Comparison of ENCODE assay signal across 9 cellular contexts in the genomic region with DNA sequence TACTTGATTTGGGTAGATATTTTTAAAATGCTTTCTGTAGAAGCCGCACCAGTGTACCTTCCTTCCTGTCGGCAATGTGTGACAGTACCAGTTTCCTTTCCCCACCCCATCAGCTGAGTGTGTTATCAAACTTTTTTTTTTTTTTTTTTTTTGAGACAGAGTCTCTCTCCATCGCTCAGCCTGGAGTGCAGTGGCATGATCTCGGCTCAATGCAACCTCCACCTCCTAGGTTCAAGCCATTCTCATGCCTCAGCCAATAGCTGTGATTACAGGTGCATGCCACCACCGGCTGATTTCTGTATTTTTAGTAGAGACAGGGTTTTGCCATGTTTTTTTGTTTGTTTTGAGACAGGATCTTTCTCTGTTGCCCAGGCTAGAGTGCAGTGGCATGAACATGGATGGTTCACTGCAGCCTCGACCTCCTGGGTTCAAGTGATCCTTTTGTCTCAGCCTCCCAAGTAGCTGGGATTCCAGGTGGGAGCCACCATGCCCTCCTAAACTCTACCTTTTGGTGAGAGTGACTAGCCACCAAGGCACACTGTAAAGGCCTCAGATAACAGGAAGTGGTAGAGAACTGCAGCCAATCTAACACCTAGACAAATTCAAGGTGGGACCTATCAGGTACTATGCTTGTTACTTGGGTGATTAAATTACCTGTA. TPM values are rescaled to one million over a fixed set of nuclear protein-coding genes. Genes with fewer than 3 reads are reported as not detected.
DNase-seq lines count a peak whose midpoint lies in the region; ATAC-seq and TF ChIP-seq lines count a peak whose summit lies in the region.
"Had no signal": no experiment of that assay in that cellular context is flagged by ENCODE, and none has a peak within 500 bp of the region (broad histone marks: within the 10 kb centered on the region; RNA-seq: fewer than 3 reads in every experiment).

No MANE protein-coding gene starts in this region.

- intact Hi-C loops in activated CD4-positive, alpha-beta T cell treated with anti-CD3 and anti-CD28 coated beads for 36 hours (cut with DNase I, micrococcal nuclease), result loop anchor here (2.0 kb wide), 2 partner anchors 67 to 71 kb away; a partner anchor contains a TSS
- intact Hi-C loops in gastrocnemius medialis (cut with DNase I; ENCODE audit: low total_unique reads) (no loop called here), Caco-2 (cut with micrococcal nuclease; ENCODE audit: unreplicated experiment) (no loop called here), left ventricle myocardium inferior (cut with micrococcal nuclease) (no loop called here), CD14-positive monocyte (cut with micrococcal nuclease) (no loop called here)

- POLR2A ChIA-PET in activated CD4-positive, alpha-beta T cell treated with anti-CD3 and anti-CD28 coated beads for 36 hours (lab: Charles Lee), result interaction anchor here (0.7 to 0.8 kb wide), 3 partner anchors 8 to 29 kb away, joined by 3 to 6 read pairs (median 5); no protein-coding TSS in a partner anchor
- POLR2A ChIA-PET in Caco-2 (lab: Charles Lee), result no interaction called here

- no peaks in the 10 kb centered on the region for H3K27me3 Mint-ChIP-seq in activated CD4-positive, alpha-beta T cell treated with anti-CD3 and anti-CD28 coated beads for 36 hours
- H3K27me3 Mint-ChIP-seq in Caco-2 (ENCODE audit: insufficient read depth, unreplicated experiment) (no peaks in the 10 kb centered on the region), CD14-positive monocyte (ENCODE audit: low read depth in 3 of 3) (peaks cover 4 to 7% (median 7%) of the 10 kb centered on the region in 3 donors)

- H4K20me1 ChIP-seq in BLaER1, result no peaks in the 10 kb centered on the region

- BruUV-seq in Caco-2 (replicated peaks; lab: Mats Ljungman, UMichigan), result no TSS peak

- peak overlapping the region; percentile 78 for H3K27ac Mint-ChIP-seq in activated CD4-positive, alpha-beta T cell treated with anti-CD3 and anti-CD28 coated beads for 36 hours
- H3K27ac Mint-ChIP-seq in Caco-2 (ENCODE audit: unreplicated experiment), result no peak overlapping the region
- peak overlapping the region in 1 of 7 donors; percentile 29 for H3K27ac Mint-ChIP-seq in CD14-positive monocyte
- H3K27ac Mint-ChIP-seq: dendritic cell treated with granulocyte-macrophage colony-stimulating factor and Interleukin-4, amounts not matched to agents 40 ng/mL and 50 ng/mL, for 4 days had no signal

- peak overlapping the region; percentile 27 for H3K4me3 Mint-ChIP-seq in activated CD4-positive, alpha-beta T cell treated with anti-CD3 and anti-CD28 coated beads for 36 hours
- H3K4me3 Mint-ChIP-seq in Caco-2 (ENCODE audit: unreplicated experiment) (no peak overlapping the region), CD14-positive monocyte (no peak overlapping the region)

- ATAC-seq in GM21723 (IDR thresholded peaks at IDR 0.05; ENCODE audit: unreplicated experiment) (peak; percentile 70), gastrocnemius medialis (no peak)
- ATAC-seq in activated CD4-positive, alpha-beta T cell treated with anti-CD3 and anti-CD28 coated beads for 36 hours, result peak; percentile 78

- CTCF ChIA-PET in activated CD4-positive, alpha-beta T cell treated with anti-CD3 and anti-CD28 coated beads for 36 hours (lab: Charles Lee), result interaction anchor here (0.6 to 2.5 kb wide), 16 partner anchors 9 to 1719 kb away, joined by 3 to 13 read pairs (median 4); a partner anchor contains a TSS
- CTCF ChIA-PET in Caco-2 (lab: Charles Lee), result interaction anchor here (0.6 to 2.1 kb wide), 3 partner anchors 21 to 45 kb away, joined by 3 to 8 read pairs (median 3); no protein-coding TSS in a partner anchor

- no peak for TF ChIP-seq POLR2A in gastrocnemius medialis (IDR thresholded peaks at IDR 0.05)

- H3K36me3 ChIP-seq in BLaER1, result no peaks in the 10 kb centered on the region
- no peaks in the 10 kb centered on the region for H3K36me3 ChIP-seq in gastrocnemius medialis
- no peaks in the 10 kb centered on the region for H3K36me3 ChIP-seq in Caco-2 (ENCODE audit: control insufficient read depth, insufficient read depth, low read length)
- H3K36me3 ChIP-seq in left ventricle myocardium inferior, result no peaks in the 10 kb centered on the region

- H3K4me2 ChIP-seq in BLaER1, result peak overlapping the region; percentile 84

- in situ Hi-C loops in gastrocnemius medialis (cut with MboI; ENCODE audit: low sequenced_read_pairs in 4 of 4), result no loop called here

- TF ChIP-seq CTCF in gastrocnemius medialis (IDR thresholded peaks at IDR 0.05 in 4 of 5, conservative IDR thresholded peaks at IDR 0.05 in 1 of 5), result no peak
- no peak for TF ChIP-seq CTCF in Caco-2 (IDR thresholded peaks at IDR 0.05; ENCODE audit: insufficient read depth in 1 of 2, low read depth in 1 of 2, low read length in 1 of 2, severe bottlenecking in 1 of 2, unreplicated experiment in 1 of 2)
- TF ChIP-seq CTCF in left ventricle myocardium inferior (IDR thresholded peaks at IDR 0.05; ENCODE audit: borderline replicate concordance), result no peak
- TF ChIP-seq CTCF in CD14-positive monocyte (IDR thresholded peaks at IDR 0.05), result no peak

- no peak overlapping the region for H3K27ac ChIP-seq in BLaER1
- no peak overlapping the region for H3K27ac ChIP-seq in gastrocnemius medialis
- H3K27ac ChIP-seq in left ventricle myocardium inferior (replicated peaks), result no peak overlapping the region

- H3K4me1 Mint-ChIP-seq in activated CD4-positive, alpha-beta T cell treated with anti-CD3 and anti-CD28 coated beads for 36 hours, result peaks cover 21% of the 10 kb centered on the region
- H3K4me1 Mint-ChIP-seq in Caco-2 (ENCODE audit: low read depth, unreplicated experiment), result peaks cover 25% of the 10 kb centered on the region
- H3K4me1 Mint-ChIP-seq in CD14-positive monocyte, result peaks cover 15% of the 10 kb centered on the region

- no peaks in the 10 kb centered on the region for H3K9me3 ChIP-seq in BLaER1
- H3K9me3 ChIP-seq in gastrocnemius medialis, result no peaks in the 10 kb centered on the region
- H3K9me3 ChIP-seq in Caco-2, result no peaks in the 10 kb centered on the region
- H3K9me3 ChIP-seq in left ventricle myocardium inferior (replicated peaks), result no peaks in the 10 kb centered on the region

- no peak overlapping the region for H3K9ac ChIP-seq in BLaER1

- H3K4me3 ChIP-seq in BLaER1, result no peak overlapping the region
- H3K4me3 ChIP-seq in gastrocnemius medialis, result no peak overlapping the region
- no peak overlapping the region for H3K4me3 ChIP-seq in Caco-2 (ENCODE audit: low read depth, low read length)
- H3K4me3 ChIP-seq in left ventricle myocardium inferior, result no peak overlapping the region

- H3K4me1 ChIP-seq in BLaER1 (peaks cover 26% of the 10 kb centered on the region), gastrocnemius medialis (peaks cover 0 to 3% of the 10 kb centered on the region in 2 donors), Caco-2 (peaks cover 13% of the 10 kb centered on the region), left ventricle myocardium inferior (peaks cover 8% of the 10 kb centered on the region)

- peak; percentile 57 for DNase-seq in activated CD4-positive, alpha-beta T cell treated with anti-CD3 and anti-CD28 coated beads for 36 hours
- peak; percentile 68 for DNase-seq in effector CD4-positive, alpha-beta T cell
- DNase-seq in gastrocnemius medialis (no peak), Caco-2 (no peak), left ventricle myocardium inferior (no peak), CD14-positive monocyte (ENCODE audit: low spot score) (no peak)

- H3K27me3 ChIP-seq in BLaER1 (no peaks in the 10 kb centered on the region), gastrocnemius medialis (no peaks in the 10 kb centered on the region), Caco-2 (replicated peaks; ENCODE audit: control insufficient read depth, insufficient read depth, low read length) (no peaks in the 10 kb centered on the region), left ventricle myocardium inferior (ENCODE audit: low read depth) (no peaks in the 10 kb centered on the region)

- H3K9me3 Mint-ChIP-seq in activated CD4-positive, alpha-beta T cell treated with anti-CD3 and anti-CD28 coated beads for 36 hours (ENCODE audit: low read depth), result no peaks in the 10 kb centered on the region
- H3K9me3 Mint-ChIP-seq in Caco-2 (ENCODE audit: unreplicated experiment) (no peaks in the 10 kb centered on the region), CD14-positive monocyte (no peaks in the 10 kb centered on the region)
- H3K9me3 Mint-ChIP-seq: dendritic cell treated with granulocyte-macrophage colony-stimulating factor and Interleukin-4, amounts not matched to agents 40 ng/mL and 50 ng/mL, for 4 days had no signal

- no peaks in the 10 kb centered on the region for H3K36me3 Mint-ChIP-seq in activated CD4-positive, alpha-beta T cell treated with anti-CD3 and anti-CD28 coated beads for 36 hours (ENCODE audit: low read depth)
- H3K36me3 Mint-ChIP-seq in Caco-2 (ENCODE audit: insufficient read depth, unreplicated experiment) (no peaks in the 10 kb centered on the region), CD14-positive monocyte (no peaks in the 10 kb centered on the region)

RNA-seq across cellular contexts. Expression of a gene that starts 21.3 kb away (rescaled TPM):
- total RNA-seq in activated CD4-positive, alpha-beta T cell treated with anti-CD3 and anti-CD28 coated beads for 36 hours, result 10 to 100 TPM; 66.2 to 75.5 TPM
- total RNA-seq in gastrocnemius medialis (10 to 100 TPM; 37.2 to 76.0 (median 59.8) TPM), Caco-2 (2022) (46.1 and 48.2 TPM in 2 replicates), left ventricle myocardium inferior (17.7 TPM)
- polyA plus RNA-seq in CD14-positive monocyte, result 10 to 100 TPM; 28.5 to 39.2 TPM

RNA-seq across cellular contexts. Expression of a gene that starts 26.5 kb away (rescaled TPM):
- total RNA-seq in activated CD4-positive, alpha-beta T cell treated with anti-CD3 and anti-CD28 coated beads for 36 hours, result 1 to 10 TPM; 9.0 to 9.9 TPM
- total RNA-seq in gastrocnemius medialis (10 to 100 TPM in 3 of 4 donors, 1 to 10 TPM in 1; 9.0 to 19.3 (median 16.3) TPM), Caco-2 (2022) (11.5 and 12.6 TPM in 2 replicates), left ventricle myocardium inferior (13.3 TPM)
- 10 to 100 TPM; 12.2 to 16.5 TPM for polyA plus RNA-seq in CD14-positive monocyte

RNA-seq across cellular contexts. Expression of a gene that starts 30.2 kb away (rescaled TPM):
- total RNA-seq in activated CD4-positive, alpha-beta T cell treated with anti-CD3 and anti-CD28 coated beads for 36 hours, result 100 to 1,000 TPM; 164 to 190 TPM
- total RNA-seq in gastrocnemius medialis (10 to 100 TPM; 15.9 to 42.4 (median 36.5) TPM), Caco-2 (2022) (36.7 and 43.9 TPM in 2 replicates), left ventricle myocardium inferior (92.3 TPM)
- polyA plus RNA-seq in CD14-positive monocyte, result 100 to 1,000 TPM; 138 to 228 TPM

RNA-seq across cellular contexts. Expression of a gene that starts 45.3 kb away (rescaled TPM):
- 10 to 100 TPM; 19.9 to 21.5 TPM for total RNA-seq in activated CD4-positive, alpha-beta T cell treated with anti-CD3 and anti-CD28 coated beads for 36 hours
- total RNA-seq in gastrocnemius medialis (10 to 100 TPM; 39.8 to 52.3 (median 40.8) TPM), Caco-2 (2022) (70.7 and 71.3 TPM in 2 replicates), left ventricle myocardium inferior (59.4 TPM)
- 10 to 100 TPM; 14.9 to 15.5 TPM for polyA plus RNA-seq in CD14-positive monocyte

RNA-seq across cellular contexts. Expression of a gene that starts 47.5 kb away (rescaled TPM):
- 10 to 100 TPM; 86.0 to 89.3 TPM for total RNA-seq in activated CD4-positive, alpha-beta T cell treated with anti-CD3 and anti-CD28 coated beads for 36 hours
- 1 to 10 TPM in 1 of 4 donors, under 1 TPM in 1, not detected in 2; 0.64 to 1.4 TPM for total RNA-seq in gastrocnemius medialis
- total RNA-seq in Caco-2 (2022), result 65.3 and 65.4 TPM in 2 replicates
- 0.49 TPM for total RNA-seq in left ventricle myocardium inferior
- polyA plus RNA-seq in CD14-positive monocyte, result under 1 TPM; 0.14 to 0.68 TPM

Comparison
In these comparisons a context has a peak if more than half of its experiments do, and no peak if none do; other contexts are left out.
1. ATAC-seq: peak in GM21723 (single experiment) and activated CD4-positive, alpha-beta T cell treated with anti-CD3 and anti-CD28 coated beads for 36 hours (single experiment); none in gastrocnemius medialis (0 of 2).
2. DNase-seq: peak in activated CD4-positive, alpha-beta T cell treated with anti-CD3 and anti-CD28 coated beads for 36 hours (single experiment) and effector CD4-positive, alpha-beta T cell (single experiment); none in gastrocnemius medialis (0 of 2), Caco-2 (0 of 2), left ventricle myocardium inferior (single experiment) and CD14-positive monocyte (single experiment).
3. intact Hi-C loops: an anchor here in activated CD4-positive, alpha-beta T cell treated with anti-CD3 and anti-CD28 coated beads for 36 hours (2.0 kb wide); none called in gastrocnemius medialis, Caco-2, left ventricle myocardium inferior and CD14-positive monocyte.